Comparison of ENCODE assay signal across 8 cellular contexts in the genomic region with DNA sequence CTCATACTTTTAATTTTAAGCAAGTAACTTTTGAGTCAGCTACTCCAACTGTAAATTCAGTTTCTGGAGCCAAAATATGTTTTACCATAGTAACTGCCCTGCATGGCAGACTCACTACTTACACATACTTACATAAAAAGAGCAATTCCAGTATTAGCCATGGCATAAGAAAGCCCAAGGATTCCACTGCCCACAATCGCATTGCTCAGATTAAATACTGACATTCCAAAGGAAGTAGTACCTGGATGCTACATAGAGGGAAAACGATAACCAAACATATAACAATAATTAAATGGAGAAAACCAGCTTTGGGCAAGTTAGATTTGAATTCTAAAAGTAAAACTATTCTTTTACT. TPM values are rescaled to one million over a fixed set of nuclear protein-coding genes. Genes with fewer than 3 reads are reported as not detected.
A peak's percentile ranks its signal among the peaks of the same experiment; 100 is the strongest.
DNase-seq lines count a peak whose midpoint lies in the region; ATAC-seq and TF ChIP-seq lines count a peak whose summit lies in the region.

No MANE protein-coding gene starts in this region.

- H3K27me3 ChIP-seq in heart right ventricle (no peaks in the 10 kb centered on the region), mesendoderm (ENCODE audit: insufficient read depth, low read length, poor library complexity) (no peaks in the 10 kb centered on the region), aorta (ENCODE audit: control insufficient read depth in 1 of 2, insufficient read depth in 2 of 2, low read length in 1 of 2) (no peaks in the 10 kb centered on the region)

- no peak overlapping the region for H3K18ac ChIP-seq in mesendoderm (ENCODE audit: low read length)

- no peak overlapping the region for H2AK5ac ChIP-seq in mesendoderm (ENCODE audit: low read length)

- H3K27me3 Mint-ChIP-seq in brain: peaks cover 12% of the 10 kb centered on the region

- H3K4me3 ChIP-seq in heart right ventricle (peak overlapping the region; percentile 73 to 98 (median 89)), mesendoderm (ENCODE audit: low read length) (peak overlapping the region; percentile 61), aorta (ENCODE audit: low read length in 2 of 2) (peak overlapping the region; percentile 93 to 98)

- H3K79me1 ChIP-seq in mesendoderm (ENCODE audit: low read length): peaks cover 6% of the 10 kb centered on the region

- H3K36me3 ChIP-seq in heart right ventricle: peaks cover 0 to 59% (median 43%) of the 10 kb centered on the region in 9 donors
- peaks cover 15% of the 10 kb centered on the region for H3K36me3 ChIP-seq in mesendoderm (ENCODE audit: control insufficient read depth, insufficient read depth, low read length)
- peaks cover 5 to 12% of the 10 kb centered on the region in 2 donors for H3K36me3 ChIP-seq in aorta (ENCODE audit: control insufficient read depth in 1 of 2, insufficient read depth in 2 of 2, low read length in 1 of 2)

- ATAC-seq in heart right ventricle (no peak), left ventricle myocardium superior (no peak), aorta (ENCODE audit: low FRiP score) (no peak)

- H3K23ac ChIP-seq in mesendoderm (ENCODE audit: low read length): no peak overlapping the region

- H2BK120ac ChIP-seq in mesendoderm (ENCODE audit: low read depth, low read length): no peak overlapping the region

- H3K4me3 Mint-ChIP-seq in brain: peak overlapping the region; percentile 90 to 100 (median 98)

- H2BK15ac ChIP-seq in mesendoderm (replicated peaks; ENCODE audit: low read depth): no peak overlapping the region

- H4K8ac ChIP-seq in mesendoderm (ENCODE audit: low read depth, low read length): no peak overlapping the region

- peaks cover 19 to 68% (median 60%) of the 10 kb centered on the region in 9 donors for H3K4me1 ChIP-seq in heart right ventricle
- peaks cover 5% of the 10 kb centered on the region for H3K4me1 ChIP-seq in mesendoderm (ENCODE audit: control insufficient read depth, low read depth, low read length)
- H3K4me1 ChIP-seq in aorta (ENCODE audit: control insufficient read depth in 1 of 2, insufficient read depth in 2 of 2, low read length in 2 of 2): peaks cover 6% of the 10 kb centered on the region in 2 donors

- DNase-seq in heart right ventricle (no peak), left ventricle myocardium superior (no peak), mesendoderm (no peak), aorta (no peak), cerebellar nuclear complex (lab: John Stamatoyannopoulos, UW) (no peak), NCI-H82 treated with DMSO at 0.1 percent for 48 hours (lab: John Stamatoyannopoulos, UW; ENCODE audit: unreplicated experiment) (no peak), SIG-M5 (lab: John Stamatoyannopoulos, UW) (no peak)

- H4K5ac ChIP-seq in mesendoderm (ENCODE audit: low read length): no peak overlapping the region

- H3K79me2 ChIP-seq in mesendoderm (ENCODE audit: control insufficient read depth, insufficient read depth, low read length): peaks cover 50% of the 10 kb centered on the region

- H3K9ac ChIP-seq in mesendoderm (ENCODE audit: low read length): peak overlapping the region; percentile 76

- H3K9me3 ChIP-seq in heart right ventricle: no peaks in the 10 kb centered on the region
- no peaks in the 10 kb centered on the region for H3K9me3 ChIP-seq in aorta (ENCODE audit: control insufficient read depth, low read length)

- H3K9me3 Mint-ChIP-seq in brain: peaks cover 0 to 6% (median 3%) of the 10 kb centered on the region in 5 experiments

- no peak overlapping the region for H3K4ac ChIP-seq in mesendoderm (ENCODE audit: low read depth, low read length)

- 8 to 12% methylated on average over 2 of the region's 2 CpGs for WGBS in heart right ventricle, 2 donors
- no CpG with 5 or more reads among the region's 2 CpGs for WGBS in mesendoderm (ENCODE audit: extremely low coverage, insufficient coverage, low lambda C conversion rate)
- 1 to 4% methylated on average over 2 of the region's 2 CpGs for WGBS in aorta, 2 donors

- peaks cover 64% of the 10 kb centered on the region for H3K4me1 Mint-ChIP-seq in brain

- peak overlapping the region in 4 of 5 experiments; percentile 93 to 99 (median 98) for H3K27ac Mint-ChIP-seq in brain

- peaks cover 49% of the 10 kb centered on the region for H3K36me3 Mint-ChIP-seq in brain

- no peak overlapping the region for H2BK5ac ChIP-seq in mesendoderm (ENCODE audit: low read length)

- TF ChIP-seq CTCF in heart right ventricle (IDR thresholded peaks at IDR 0.05) (no peak), brain (conservative IDR thresholded peaks at IDR 0.05) (no peak)

- H3K4me2 ChIP-seq in mesendoderm (ENCODE audit: low read length): peak overlapping the region; percentile 88

- intact Hi-C loops in heart right ventricle (cut with DNase I): loop anchor here in 9 of 10 donors (2.0 to 10.0 kb wide), 8 partner anchors 102 to 378 kb away; partner anchors contain the start of gene SCAF11 (in 1 of the 9)
- intact Hi-C loops in left ventricle myocardium superior (cut with micrococcal nuclease): no loop called here
- intact Hi-C loops in aorta (cut with DNase I): loop anchor here (5.0 kb wide), 2 partner anchors 287 to 292 kb away; no protein-coding TSS in a partner anchor

- H3K27ac ChIP-seq in heart right ventricle (peak overlapping the region in 9 of 10 donors; percentile 2 to 99 (median 98)), mesendoderm (ENCODE audit: low read depth, low read length) (no peak overlapping the region), aorta (ENCODE audit: low read depth in 1 of 2, low read length in 2 of 2) (no peak overlapping the region)

- H3K56ac ChIP-seq in mesendoderm (ENCODE audit: low read length): peak overlapping the region; percentile 78

RNA-seq across cellular contexts. Expression of gene SLC38A2, which starts 2.2 kb away (rescaled TPM):
- 100 to 1,000 TPM in 8 of 10 donors, 10 to 100 TPM in 2; 82.1 to 203 (median 110) TPM for total RNA-seq in heart right ventricle
- polyA plus RNA-seq in heart right ventricle: 10 to 100 TPM; 65.3 to 90.0 TPM
- 165 TPM for total RNA-seq in left ventricle myocardium superior
- polyA plus RNA-seq in brain (ENCODE audit: insufficient read depth, low read depth, low replicate concordance): 36.1 TPM
- 295 TPM for polyA plus RNA-seq in mesendoderm (2013, experiment 1 of 2)
- polyA plus RNA-seq in mesendoderm (2013, experiment 2 of 2): 286 TPM
- 100 to 1,000 TPM; 329 to 405 TPM for total RNA-seq in aorta
- polyA plus RNA-seq in aorta: 100 to 1,000 TPM in 1 of 2 donors, 10 to 100 TPM in 1; 46.0 to 206 TPM

Comparison
In these comparisons a context has a peak if more than half of its experiments do, and no peak if none do; other contexts are left out.
1. H3K27ac ChIP-seq: peak in heart right ventricle (9 of 10); none in mesendoderm (single experiment) and aorta (0 of 2).
2. Peak in every context shown above with its lines, with median percentiles within 50 percentile points of each other: H3K4me3 ChIP-seq.